11 cellular contexts compared by ENCODE assay signal in the genomic region with DNA sequence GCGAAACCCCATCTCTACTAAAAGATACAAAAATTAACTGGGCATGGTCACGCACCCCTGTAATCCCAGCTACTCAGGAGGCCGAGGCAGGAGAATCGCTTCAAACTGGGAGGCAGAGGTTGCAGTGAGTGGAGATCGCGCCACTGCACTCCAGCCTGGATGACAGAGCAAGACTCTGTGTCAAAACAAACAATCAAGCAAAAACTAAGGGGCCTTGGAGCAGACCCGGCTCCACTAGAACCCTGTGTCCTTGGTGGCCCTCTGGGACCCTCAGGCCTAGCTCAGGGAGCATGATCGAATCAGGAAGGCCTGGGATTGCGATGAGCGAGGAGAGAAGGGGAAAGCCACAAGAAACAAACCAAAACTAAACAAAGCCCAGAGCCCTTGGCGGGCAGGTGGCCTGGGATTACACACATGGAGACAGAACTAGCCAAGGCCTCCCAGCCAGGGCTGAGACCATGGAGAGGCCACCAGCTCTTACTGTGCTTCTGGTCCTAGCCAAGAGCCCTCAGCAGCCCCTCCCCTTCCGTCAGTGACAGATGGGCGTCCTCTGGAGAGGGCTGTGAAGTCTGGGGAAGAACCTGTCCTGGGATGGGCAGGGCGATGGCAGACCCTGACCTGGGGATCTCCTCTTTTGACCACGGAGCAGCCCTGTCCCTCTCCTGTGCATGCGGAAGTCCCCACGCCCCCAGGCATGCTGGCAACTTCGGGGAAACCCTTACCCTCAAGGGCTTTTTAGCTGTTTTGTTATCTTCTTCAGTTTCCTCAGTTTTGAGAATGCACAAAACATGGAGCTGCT. TPM values are rescaled to one million over a fixed set of nuclear protein-coding genes. Genes with fewer than 3 reads are reported as not detected.
DNase-seq lines count a peak whose midpoint lies in the region; ATAC-seq and TF ChIP-seq lines count a peak whose summit lies in the region.
"Had no signal": no experiment of that assay in that cellular context is flagged by ENCODE, and none has a peak within 500 bp of the region (broad histone marks: within the 10 kb centered on the region; RNA-seq: fewer than 3 reads in every experiment).

No MANE protein-coding gene starts in this region.

- CTCF ChIA-PET in CD8-positive, alpha-beta memory T cell (lab: Charles Lee), result interaction anchor here (2.6 kb wide), 1 partner anchor 27 kb away, joined by 6 read pairs; a partner anchor contains a TSS
- CTCF ChIA-PET in activated naive CD4-positive, alpha-beta T cell treated with anti-CD3 and anti-CD28 coated beads for 36 hours (lab: Charles Lee), result interaction anchor here (1.6 kb wide), 1 partner anchor 359 kb away, joined by 3 read pairs; no protein-coding TSS in a partner anchor
- CTCF ChIA-PET in activated CD4-positive, alpha-beta memory T cell treated with anti-CD3 and anti-CD28 coated beads for 36 hours (lab: Charles Lee), result interaction anchor here (0.6 kb wide), 1 partner anchor 113 kb away, joined by 4 read pairs; no protein-coding TSS in a partner anchor

- no peak for TF ChIP-seq CTCF in progenitor cell of endocrine pancreas (IDR thresholded peaks at IDR 0.05; ENCODE audit: unreplicated experiment)
- no peak for TF ChIP-seq CTCF in ascending aorta (IDR thresholded peaks at IDR 0.05)

- H3K4me3 Mint-ChIP-seq in progenitor cell of endocrine pancreas (ENCODE audit: low read depth), result no peak overlapping the region
- no peak overlapping the region for H3K4me3 Mint-ChIP-seq in CD8-positive, alpha-beta memory T cell
- H3K4me3 Mint-ChIP-seq in activated naive CD4-positive, alpha-beta T cell treated with anti-CD3 and anti-CD28 coated beads for 36 hours, result no peak overlapping the region
- no peak overlapping the region for H3K4me3 Mint-ChIP-seq in activated CD4-positive, alpha-beta memory T cell treated with anti-CD3 and anti-CD28 coated beads for 36 hours

- H3K27me3 ChIP-seq in CD8-positive, alpha-beta memory T cell (ENCODE audit: insufficient read depth, low read length, poor library complexity, severe bottlenecking), result no peaks in the 10 kb centered on the region
- H3K27me3 ChIP-seq in ascending aorta, result no peaks in the 10 kb centered on the region

- no peaks in the 10 kb centered on the region for H3K9me3 ChIP-seq in CD8-positive, alpha-beta memory T cell (ENCODE audit: low read length)
- H3K9me3 ChIP-seq in ascending aorta, result no peaks in the 10 kb centered on the region

- H3K27ac Mint-ChIP-seq in progenitor cell of endocrine pancreas, result peak overlapping the region; percentile 59
- no peak overlapping the region for H3K27ac Mint-ChIP-seq in CD8-positive, alpha-beta memory T cell
- no peak overlapping the region for H3K27ac Mint-ChIP-seq in activated naive CD4-positive, alpha-beta T cell treated with anti-CD3 and anti-CD28 coated beads for 36 hours
- H3K27ac Mint-ChIP-seq in activated CD4-positive, alpha-beta memory T cell treated with anti-CD3 and anti-CD28 coated beads for 36 hours, result no peak overlapping the region

- no peak overlapping the region for H3K27ac ChIP-seq in CD8-positive, alpha-beta memory T cell (ENCODE audit: low read depth, low read length)
- peak overlapping the region in 1 of 2 donors; percentile 7 for H3K27ac ChIP-seq in ascending aorta

- POLR2A ChIA-PET in CD8-positive, alpha-beta memory T cell (lab: Charles Lee), result no interaction called here
- POLR2A ChIA-PET in activated CD4-positive, alpha-beta memory T cell treated with anti-CD3 and anti-CD28 coated beads for 36 hours (lab: Charles Lee), result no interaction called here

- H3K9me3 Mint-ChIP-seq in progenitor cell of endocrine pancreas (ENCODE audit: low read depth), result no peaks in the 10 kb centered on the region
- H3K9me3 Mint-ChIP-seq in CD8-positive, alpha-beta memory T cell, result no peaks in the 10 kb centered on the region
- H3K9me3 Mint-ChIP-seq in activated naive CD4-positive, alpha-beta T cell treated with anti-CD3 and anti-CD28 coated beads for 36 hours, result no peaks in the 10 kb centered on the region
- no peaks in the 10 kb centered on the region for H3K9me3 Mint-ChIP-seq in activated CD4-positive, alpha-beta memory T cell treated with anti-CD3 and anti-CD28 coated beads for 36 hours

- peaks cover 1% of the 10 kb centered on the region for H3K36me3 Mint-ChIP-seq in progenitor cell of endocrine pancreas (ENCODE audit: insufficient read depth)
- H3K36me3 Mint-ChIP-seq in CD8-positive, alpha-beta memory T cell, result no peaks in the 10 kb centered on the region
- H3K36me3 Mint-ChIP-seq in activated naive CD4-positive, alpha-beta T cell treated with anti-CD3 and anti-CD28 coated beads for 36 hours (ENCODE audit: low read depth), result no peaks in the 10 kb centered on the region
- no peaks in the 10 kb centered on the region for H3K36me3 Mint-ChIP-seq in activated CD4-positive, alpha-beta memory T cell treated with anti-CD3 and anti-CD28 coated beads for 36 hours

- H3K27me3 Mint-ChIP-seq in progenitor cell of endocrine pancreas, result no peaks in the 10 kb centered on the region
- H3K27me3 Mint-ChIP-seq in CD8-positive, alpha-beta memory T cell, result peaks cover under 1 to 4% of the 10 kb centered on the region in 2 donors
- H3K27me3 Mint-ChIP-seq in activated naive CD4-positive, alpha-beta T cell treated with anti-CD3 and anti-CD28 coated beads for 36 hours (ENCODE audit: low read depth), result no peaks in the 10 kb centered on the region
- H3K27me3 Mint-ChIP-seq in activated CD4-positive, alpha-beta memory T cell treated with anti-CD3 and anti-CD28 coated beads for 36 hours, result peaks cover 2% of the 10 kb centered on the region

- peak; percentile 33 for DNase-seq in NCI-H510A treated with DMSO at 0.1 percent for 48 hours (lab: John Stamatoyannopoulos, UW)
- DNase-seq in progenitor cell of endocrine pancreas (ENCODE audit: low spot score, unreplicated experiment), result no peak
- no peak for DNase-seq in CD8-positive, alpha-beta memory T cell
- DNase-seq in activated naive CD4-positive, alpha-beta T cell treated with anti-CD3 and anti-CD28 coated beads for 36 hours, result no peak
- DNase-seq in ascending aorta (ENCODE audit: low spot score in 2 of 2), result no peak
- no peak for DNase-seq in activated CD4-positive, alpha-beta memory T cell treated with anti-CD3 and anti-CD28 coated beads for 36 hours

- no peak overlapping the region for H3K4me3 ChIP-seq in CD8-positive, alpha-beta memory T cell (ENCODE audit: low read length)
- no peak overlapping the region for H3K4me3 ChIP-seq in ascending aorta

- H3K4me1 Mint-ChIP-seq in progenitor cell of endocrine pancreas (ENCODE audit: low read depth), result peaks cover 28% of the 10 kb centered on the region
- peaks cover 0 to 2% (median 0%) of the 10 kb centered on the region in 3 donors for H3K4me1 Mint-ChIP-seq in CD8-positive, alpha-beta memory T cell
- H3K4me1 Mint-ChIP-seq in activated naive CD4-positive, alpha-beta T cell treated with anti-CD3 and anti-CD28 coated beads for 36 hours (ENCODE audit: low read depth), result peaks cover 21% of the 10 kb centered on the region
- peaks cover 8% of the 10 kb centered on the region for H3K4me1 Mint-ChIP-seq in activated CD4-positive, alpha-beta memory T cell treated with anti-CD3 and anti-CD28 coated beads for 36 hours (ENCODE audit: low read depth)

- intact Hi-C loops in activated naive CD4-positive, alpha-beta T cell treated with anti-CD3 and anti-CD28 coated beads for 36 hours (cut with micrococcal nuclease), result no loop called here
- intact Hi-C loops in ascending aorta (cut with DNase I), result no loop called here
- intact Hi-C loops in activated CD4-positive, alpha-beta memory T cell treated with anti-CD3 and anti-CD28 coated beads for 36 hours (cut with micrococcal nuclease), result no loop called here

- H3K4me1 ChIP-seq in CD8-positive, alpha-beta memory T cell (ENCODE audit: insufficient read depth, low read length), result peaks cover 9% of the 10 kb centered on the region
- peaks cover 0 to 14% of the 10 kb centered on the region in 2 donors for H3K4me1 ChIP-seq in ascending aorta

- H3K36me3 ChIP-seq in CD8-positive, alpha-beta memory T cell (ENCODE audit: insufficient read depth, low read length), result no peaks in the 10 kb centered on the region
- no peaks in the 10 kb centered on the region for H3K36me3 ChIP-seq in ascending aorta

- ATAC-seq in GM18867 (IDR thresholded peaks at IDR 0.05; ENCODE audit: unreplicated experiment) (peak; percentile 35), GM21786 (IDR thresholded peaks at IDR 0.05; ENCODE audit: unreplicated experiment) (peak; percentile 43)
- ATAC-seq: right cardiac atrium had no signal

RNA-seq across cellular contexts. Expression of a gene that starts 27.4 kb away (rescaled TPM):
- 3.3 and 3.8 TPM in 2 replicates for total RNA-seq in progenitor cell of endocrine pancreas
- total RNA-seq in CD8-positive, alpha-beta memory T cell, result not detected
- not detected for polyA plus RNA-seq in CD8-positive, alpha-beta memory T cell
- not detected for total RNA-seq in activated naive CD4-positive, alpha-beta T cell treated with anti-CD3 and anti-CD28 coated beads for 36 hours
- total RNA-seq in ascending aorta, result not detected
- not detected for total RNA-seq in activated CD4-positive, alpha-beta memory T cell treated with anti-CD3 and anti-CD28 coated beads for 36 hours
- total RNA-seq: M059J; right cardiac atrium; T-helper 2 cell treated with Interferon-gamma antibody and Interleukin-4, amounts not matched to agents 100 ng/mL and 5 ng/mL, for 36 hours had no signal

RNA-seq across cellular contexts. Expression of a gene that starts 36.9 kb away (rescaled TPM):
- 131 and 137 TPM in 2 replicates for total RNA-seq in progenitor cell of endocrine pancreas
- 10 to 100 TPM; 82.3 to 92.3 TPM for total RNA-seq in CD8-positive, alpha-beta memory T cell
- polyA plus RNA-seq in CD8-positive, alpha-beta memory T cell, result 149 TPM
- total RNA-seq in activated naive CD4-positive, alpha-beta T cell treated with anti-CD3 and anti-CD28 coated beads for 36 hours, result 10 to 100 TPM; 43.1 to 43.4 TPM
- 320 TPM for total RNA-seq in ascending aorta
- 10 to 100 TPM; 71.8 to 79.2 TPM for total RNA-seq in activated CD4-positive, alpha-beta memory T cell treated with anti-CD3 and anti-CD28 coated beads for 36 hours

RNA-seq across cellular contexts. Expression of a gene that starts 52.8 kb away (rescaled TPM):
- 0.33 and 0.34 TPM in 2 replicates for total RNA-seq in progenitor cell of endocrine pancreas
- total RNA-seq in CD8-positive, alpha-beta memory T cell, result 1 to 10 TPM; 1.1 to 2.1 TPM
- 0.32 TPM for polyA plus RNA-seq in CD8-positive, alpha-beta memory T cell
- not detected for total RNA-seq in activated naive CD4-positive, alpha-beta T cell treated with anti-CD3 and anti-CD28 coated beads for 36 hours
- total RNA-seq in ascending aorta, result 16.4 TPM
- under 1 TPM; 0.10 to 0.26 TPM for total RNA-seq in activated CD4-positive, alpha-beta memory T cell treated with anti-CD3 and anti-CD28 coated beads for 36 hours

RNA-seq across cellular contexts. Expression of a gene that starts 58.9 kb away (rescaled TPM):
- total RNA-seq in progenitor cell of endocrine pancreas (54.3 and 54.5 TPM in 2 replicates), ascending aorta (45.8 TPM)
- 10 to 100 TPM; 26.8 to 31.6 TPM for total RNA-seq in CD8-positive, alpha-beta memory T cell
- polyA plus RNA-seq in CD8-positive, alpha-beta memory T cell, result 111 TPM
- 10 to 100 TPM; 20.4 to 21.4 TPM for total RNA-seq in activated naive CD4-positive, alpha-beta T cell treated with anti-CD3 and anti-CD28 coated beads for 36 hours
- 10 to 100 TPM; 18.4 to 19.4 TPM for total RNA-seq in activated CD4-positive, alpha-beta memory T cell treated with anti-CD3 and anti-CD28 coated beads for 36 hours

RNA-seq across cellular contexts. Expression of a gene that starts 59.3 kb away (rescaled TPM):
- total RNA-seq in progenitor cell of endocrine pancreas, result 79.2 and 85.2 TPM in 2 replicates
- total RNA-seq in CD8-positive, alpha-beta memory T cell, result 10 to 100 TPM; 94.8 to 95.2 TPM
- 86.1 TPM for polyA plus RNA-seq in CD8-positive, alpha-beta memory T cell
- total RNA-seq in activated naive CD4-positive, alpha-beta T cell treated with anti-CD3 and anti-CD28 coated beads for 36 hours, result 10 to 100 TPM; 58.7 to 59.4 TPM
- total RNA-seq in ascending aorta, result 73.7 TPM
- 10 to 100 TPM; 60.8 to 65.6 TPM for total RNA-seq in activated CD4-positive, alpha-beta memory T cell treated with anti-CD3 and anti-CD28 coated beads for 36 hours
